ENCODE assay signal across 28 cellular contexts in genomic region chr10:17659328-17659727, GRCh38.
"Had no signal": no experiment of that assay in that cellular context is flagged by ENCODE, and none has a peak within 500 bp of the region (broad histone marks: within the 10 kb centered on the region; RNA-seq: fewer than 3 reads in every experiment).

No MANE protein-coding gene starts in this region.

- H3K4me3 ChIP-seq: breast epithelium, esophagus muscularis mucosa, left ventricle myocardium inferior, lung, neural progenitor cell, psoas muscle, smooth muscle cell, stomach, tibial nerve had no signal

- H3K4me1 Mint-ChIP-seq: neural progenitor cell had no signal

- H2AFZ ChIP-seq: neural progenitor cell, parathyroid adenoma had no signal

- H3K9me3 ChIP-seq: esophagus muscularis mucosa, psoas muscle, stomach had no signal

- H3K4me1 ChIP-seq: breast epithelium, neural progenitor cell, parathyroid adenoma had no signal

- H3K27ac Mint-ChIP-seq: activated CD8-positive, alpha-beta memory T cell treated with anti-CD3 and anti-CD28 coated beads, Interleukin-2, amount 10 ng/mL, durations not matched to agents 7 days and 5 days; activated CD8-positive, alpha-beta T cell treated with anti-CD3 and anti-CD28 coated beads, Interleukin-2, amount 10 ng/mL, durations not matched to agents 7 days and 5 days; activated naive CD4-positive, alpha-beta T cell treated with anti-CD3 and anti-CD28 coated beads, Interleukin-2, amount 50 U/mL, for 24 hours; activated T-helper 2 cell treated with anti-CD3 and anti-CD28 coated beads, Interferon-gamma antibody, Interleukin-2, Interleukin-4, amounts not matched to agents 10 μg/mL and 5 μg/mL and 100 μg/mL, durations not matched to agents 14 hours and 24 hours and 36 hours; dendritic cell treated with granulocyte-macrophage colony-stimulating factor and Interleukin-4, amounts not matched to agents 40 ng/mL and 50 ng/mL, for 4 days; endodermal cell; natural killer cell; neural progenitor cell had no signal

- H3K27me3 Mint-ChIP-seq: activated CD8-positive, alpha-beta memory T cell treated with anti-CD3 and anti-CD28 coated beads, Interleukin-2, amount 10 ng/mL, durations not matched to agents 7 days and 5 days; activated naive CD4-positive, alpha-beta T cell treated with anti-CD3 and anti-CD28 coated beads, Interleukin-2, amount 50 U/mL, for 24 hours; dendritic cell treated with granulocyte-macrophage colony-stimulating factor and Interleukin-4, amounts not matched to agents 40 ng/mL and 50 ng/mL, for 4 days; stimulated activated memory B cell treated with anti-CD40 and anti-IgM and Interleukin-4, amounts not matched to agents 10 μg/mL and 1 μg/mL and 100 μg/mL, for 72 hours had no signal

- H3K27me3 ChIP-seq: breast epithelium, esophagus muscularis mucosa, foreskin keratinocyte, neural progenitor cell, stomach, tibial nerve had no signal

- H3K9me3 Mint-ChIP-seq: activated naive CD4-positive, alpha-beta T cell treated with anti-CD3 and anti-CD28 coated beads, Interleukin-2, amount 50 U/mL, for 24 hours; dendritic cell treated with granulocyte-macrophage colony-stimulating factor and Interleukin-4, amounts not matched to agents 40 ng/mL and 50 ng/mL, for 4 days; natural killer cell had no signal

- ATAC-seq: activated CD8-positive, alpha-beta memory T cell treated with anti-CD3 and anti-CD28 coated beads, Interleukin-2, amount 10 ng/mL, durations not matched to agents 7 days and 5 days; activated CD8-positive, alpha-beta T cell treated with anti-CD3 and anti-CD28 coated beads, Interleukin-2, amount 10 ng/mL, durations not matched to agents 7 days and 5 days; foreskin keratinocyte; natural killer cell; psoas muscle; stimulated activated memory B cell treated with anti-CD40 and anti-IgM and Interleukin-4, amounts not matched to agents 10 μg/mL and 1 μg/mL and 100 μg/mL, for 72 hours; WTC11 had no signal

- H3K27ac ChIP-seq: breast epithelium, esophagus muscularis mucosa, foreskin keratinocyte, left ventricle myocardium inferior, neural progenitor cell, parathyroid adenoma, psoas muscle, stomach, tibial nerve had no signal

- DNase-seq: activated CD4-positive, alpha-beta T cell treated with anti-CD3 and anti-CD28 coated beads for 1 hour; activated CD8-positive, alpha-beta memory T cell treated with anti-CD3 and anti-CD28 coated beads, Interleukin-2, amount 10 ng/mL, durations not matched to agents 7 days and 5 days; activated CD8-positive, alpha-beta T cell treated with anti-CD3 and anti-CD28 coated beads, Interleukin-2, amount 10 ng/mL, durations not matched to agents 7 days and 5 days; activated T-cell treated with anti-CD3 and anti-CD28 coated beads, Interleukin-2, amount 50 U/mL, for 48 hours; central memory CD4-positive, alpha-beta T cell; endodermal cell; foreskin keratinocyte; left ventricle myocardium inferior; mesendoderm; natural killer cell; occipital lobe; psoas muscle; stimulated activated CD4-positive, alpha-beta T cell treated with anti-CD3 and anti-CD28 coated beads, Interleukin-1b, Interleukin-23, amount 100 ng/mL, for 48 hours; stimulated activated CD4-positive, alpha-beta T cell treated with anti-CD3 and anti-CD28 coated beads, Interleukin-4, amount 100 ng/mL, for 4 hours; stimulated activated CD8-positive, alpha-beta memory T cell treated with anti-CD3 and anti-CD28 coated beads, Interleukin-4, amount 100 ng/mL, for 48 hours; stomach had no signal

- H3K36me3 ChIP-seq: breast epithelium, neural progenitor cell had no signal

- H3K4me2 ChIP-seq: neural progenitor cell, smooth muscle cell had no signal

- H3K4me3 Mint-ChIP-seq: activated CD8-positive, alpha-beta memory T cell treated with anti-CD3 and anti-CD28 coated beads, Interleukin-2, amount 10 ng/mL, durations not matched to agents 7 days and 5 days; activated CD8-positive, alpha-beta T cell treated with anti-CD3 and anti-CD28 coated beads, Interleukin-2, amount 10 ng/mL, durations not matched to agents 7 days and 5 days; activated naive CD4-positive, alpha-beta T cell treated with anti-CD3 and anti-CD28 coated beads, Interleukin-2, amount 50 U/mL, for 24 hours; dendritic cell treated with granulocyte-macrophage colony-stimulating factor and Interleukin-4, amounts not matched to agents 40 ng/mL and 50 ng/mL, for 4 days; endodermal cell; natural killer cell; neural progenitor cell; stimulated activated memory B cell treated with anti-CD40 and anti-IgM and Interleukin-4, amounts not matched to agents 10 μg/mL and 1 μg/mL and 100 μg/mL, for 72 hours; WTC11 had no signal

- H3K9ac ChIP-seq: neural progenitor cell, parathyroid adenoma had no signal
